Comparison of ENCODE assay signal across 28 cellular contexts in the genomic region with DNA sequence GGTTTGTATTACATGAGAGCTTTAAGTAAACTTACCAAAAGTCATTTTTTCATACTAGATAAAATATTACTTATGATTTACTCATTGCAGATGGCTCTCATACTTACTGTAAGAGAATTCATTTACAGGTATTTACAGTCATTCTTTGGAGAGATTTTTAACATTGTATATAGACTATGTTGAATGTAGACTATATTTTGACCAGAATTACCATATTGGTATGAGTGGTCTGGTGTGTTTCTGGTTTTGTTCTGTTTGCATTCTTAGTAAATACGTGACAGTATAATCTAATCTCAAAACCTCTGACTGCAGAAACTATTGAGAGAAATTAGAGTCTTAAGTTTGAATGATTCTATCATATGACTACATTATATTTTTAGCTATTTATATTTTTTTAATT.
"Had no signal": no experiment of that assay in that cellular context is flagged by ENCODE, and none has a peak within 500 bp of the region (broad histone marks: within the 10 kb centered on the region; RNA-seq: fewer than 3 reads in every experiment).

No MANE protein-coding gene starts in this region.

- DNase-seq: activated CD4-positive, alpha-beta memory T cell treated with anti-CD3 and anti-CD28 coated beads for 36 hours; activated CD4-positive, alpha-beta T cell treated with anti-CD3 and anti-CD28 coated beads, Interleukin-2, amount 50 U/mL, for 1 hour; activated effector memory CD4-positive, alpha-beta T cell treated with Interleukin-2 at 50 U/mL for 16 hours; activated naive CD4-positive, alpha-beta T cell treated with anti-CD3 and anti-CD28 coated beads, Interleukin-2, amount 50 U/mL, for 16 hours; activated naive CD8-positive, alpha-beta T cell treated with anti-CD3 and anti-CD28 coated beads for 36 hours; activated T-cell treated with anti-CD3 and anti-CD28 coated beads, Interleukin-2, amount 50 U/mL, for 24 hours; amniotic stem cell; aorta; brain microvascular endothelial cell; colonic mucosa; Kasumi-1; KG1; MG63; NCI-H1048; NCI-H1105 treated with DMSO at 0.1 percent for 48 hours; NCI-H1436; NCI-H1694; NCI-H1930; NCI-H345; NCI-H524 treated with DMSO at 0.1 percent for 48 hours; PC-3; Peyer's patch; RPMI8226; SHP77 treated with DMSO at 0.1 percent for 48 hours had no signal

- H3K4me3 ChIP-seq: colonic mucosa, MG63, Peyer's patch, SJSA1 had no signal

- H3K9me3 ChIP-seq: colonic mucosa, MG63, Peyer's patch, SJSA1 had no signal

- H3K27me3 ChIP-seq: brain microvascular endothelial cell, colonic mucosa, MG63, Peyer's patch had no signal

- H3K4me1 ChIP-seq: colonic mucosa, Peyer's patch had no signal

- H3K9me3 Mint-ChIP-seq: activated CD4-positive, alpha-beta memory T cell treated with anti-CD3 and anti-CD28 coated beads for 36 hours; activated T-cell treated with anti-CD3 and anti-CD28 coated beads, Interleukin-2, amount 50 U/mL, for 24 hours; activated T-helper 1 cell treated with anti-CD3 and anti-CD28 coated beads, Interleukin-12 subunit alpha, Interleukin-12 subunit beta, Interleukin-2, Interleukin-4 antibody, amounts not matched to agents 30 ng/mL and 10 ng/mL and 1 ng/mL, durations not matched to agents 14 hours and 24 hours and 36 hours; central memory CD8-positive, alpha-beta T cell; T-helper 2 cell treated with Interferon-gamma antibody and Interleukin-4, amounts not matched to agents 5 μg/mL and 100 μg/mL, for 36 hours had no signal

- H3K27ac ChIP-seq: brain microvascular endothelial cell, colonic mucosa, Peyer's patch, SJSA1 had no signal

- H3K27me3 Mint-ChIP-seq: activated CD4-positive, alpha-beta memory T cell treated with anti-CD3 and anti-CD28 coated beads for 36 hours; activated naive CD8-positive, alpha-beta T cell treated with anti-CD3 and anti-CD28 coated beads for 36 hours; activated T-cell treated with anti-CD3 and anti-CD28 coated beads, Interleukin-2, amount 50 U/mL, for 24 hours; central memory CD8-positive, alpha-beta T cell had no signal

- H3K27ac Mint-ChIP-seq: activated CD4-positive, alpha-beta memory T cell treated with anti-CD3 and anti-CD28 coated beads for 36 hours; activated naive CD8-positive, alpha-beta T cell treated with anti-CD3 and anti-CD28 coated beads for 36 hours; activated T-cell treated with anti-CD3 and anti-CD28 coated beads, Interleukin-2, amount 50 U/mL, for 24 hours; activated T-helper 1 cell treated with anti-CD3 and anti-CD28 coated beads, Interleukin-12 subunit alpha, Interleukin-12 subunit beta, Interleukin-2, Interleukin-4 antibody, amounts not matched to agents 30 ng/mL and 10 ng/mL and 1 ng/mL, durations not matched to agents 14 hours and 24 hours and 36 hours; T-helper 2 cell treated with Interferon-gamma antibody and Interleukin-4, amounts not matched to agents 5 μg/mL and 100 μg/mL, for 36 hours had no signal

- H3K36me3 ChIP-seq: brain microvascular endothelial cell, colonic mucosa, Peyer's patch, SJSA1 had no signal

- ATAC-seq: PC-3 had no signal

- H3K4me3 Mint-ChIP-seq: activated CD4-positive, alpha-beta memory T cell treated with anti-CD3 and anti-CD28 coated beads for 36 hours; activated naive CD8-positive, alpha-beta T cell treated with anti-CD3 and anti-CD28 coated beads for 36 hours; activated T-cell treated with anti-CD3 and anti-CD28 coated beads, Interleukin-2, amount 50 U/mL, for 24 hours; activated T-helper 1 cell treated with anti-CD3 and anti-CD28 coated beads, Interleukin-12 subunit alpha, Interleukin-12 subunit beta, Interleukin-2, Interleukin-4 antibody, amounts not matched to agents 30 ng/mL and 10 ng/mL and 1 ng/mL, durations not matched to agents 14 hours and 24 hours and 36 hours; central memory CD8-positive, alpha-beta T cell; T-helper 2 cell treated with Interferon-gamma antibody and Interleukin-4, amounts not matched to agents 5 μg/mL and 100 μg/mL, for 36 hours had no signal
